ENCODE assay signal across 7 cellular contexts in genomic region chr12:57454566-57455373, GRCh38. TPM values are rescaled to one million over a fixed set of nuclear protein-coding genes. Genes with fewer than 3 reads are reported as not detected.
DNase-seq lines count a peak whose midpoint lies in the region; ATAC-seq lines count a peak whose summit lies in the region.

A gene with protein sequence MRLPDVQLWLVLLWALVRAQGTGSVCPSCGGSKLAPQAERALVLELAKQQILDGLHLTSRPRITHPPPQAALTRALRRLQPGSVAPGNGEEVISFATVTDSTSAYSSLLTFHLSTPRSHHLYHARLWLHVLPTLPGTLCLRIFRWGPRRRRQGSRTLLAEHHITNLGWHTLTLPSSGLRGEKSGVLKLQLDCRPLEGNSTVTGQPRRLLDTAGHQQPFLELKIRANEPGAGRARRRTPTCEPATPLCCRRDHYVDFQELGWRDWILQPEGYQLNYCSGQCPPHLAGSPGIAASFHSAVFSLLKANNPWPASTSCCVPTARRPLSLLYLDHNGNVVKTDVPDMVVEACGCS (plus strand): TSS chr12:57455307. CDS start chr12:57455537, 230 bp downstream.

- ATAC-seq in HG02973 (IDR thresholded peaks at IDR 0.05; ENCODE audit: unreplicated experiment): no peak

- H3K9ac ChIP-seq in ES-I3 (ENCODE audit: low read depth, low read length): peak within 1 kb of the TSS; percentile 56

- H3K4me1 Mint-ChIP-seq in activated naive CD8-positive, alpha-beta T cell treated with anti-CD3 and anti-CD28 coated beads for 36 hours: peaks cover 28% of the 10 kb centered on the region

- H3K27ac Mint-ChIP-seq in activated naive CD8-positive, alpha-beta T cell treated with anti-CD3 and anti-CD28 coated beads for 36 hours: peak within 1 kb of the TSS; percentile 82

- H3K36me3 ChIP-seq in ES-I3 (ENCODE audit: insufficient read depth, low read length): no peaks in the 10 kb centered on the region

- peak within 1 kb of the TSS; percentile 77 for H3K4me3 Mint-ChIP-seq in activated naive CD8-positive, alpha-beta T cell treated with anti-CD3 and anti-CD28 coated beads for 36 hours

- H3K9me3 Mint-ChIP-seq in activated naive CD8-positive, alpha-beta T cell treated with anti-CD3 and anti-CD28 coated beads for 36 hours: no peaks in the 10 kb centered on the region

- peaks cover 23% of the 10 kb centered on the region for H3K4me1 ChIP-seq in ES-I3 (ENCODE audit: insufficient read depth, low read length)

- no peaks in the 10 kb centered on the region for H3K27me3 Mint-ChIP-seq in activated naive CD8-positive, alpha-beta T cell treated with anti-CD3 and anti-CD28 coated beads for 36 hours

- no peaks in the 10 kb centered on the region for H3K9me3 ChIP-seq in ES-I3 (ENCODE audit: control insufficient read depth, insufficient read depth, low read length)

- H3K36me3 Mint-ChIP-seq in activated naive CD8-positive, alpha-beta T cell treated with anti-CD3 and anti-CD28 coated beads for 36 hours: no peaks in the 10 kb centered on the region

- DNase-seq in NAMALWA (ENCODE audit: low spot score): peak; percentile 77
- DNase-seq in activated naive CD8-positive, alpha-beta T cell treated with anti-CD3 and anti-CD28 coated beads for 36 hours: peak; percentile 36
- peak; percentile 97 for DNase-seq in myocyte (ENCODE audit: low read depth)
- DNase-seq in LoVo (ENCODE audit: low spot score): no peak
- DNase-seq in ACHN: no peak

- in situ Hi-C loops in ACHN (cut with HindIII; ENCODE audit: low pct_ligation_motif_present, low pct_unique_long_range_greater_than_20kb, low sequenced_read_pairs): loop anchor here (25.0 kb wide), 1 partner anchor 167 kb away; no protein-coding TSS in a partner anchor

RNA-seq across cellular contexts. Expression of the gene that starts here (rescaled TPM):
- total RNA-seq in activated naive CD8-positive, alpha-beta T cell treated with anti-CD3 and anti-CD28 coated beads for 36 hours: 1 to 10 TPM; 1.2 to 1.7 TPM
- 12.2 and 15.7 TPM in 2 replicates for total RNA-seq in myocyte
- polyA plus RNA-seq in myocyte (2012): 16.6 TPM

Comparison
In these comparisons a context has a peak if more than half of its experiments do, and no peak if none do; other contexts are left out.
1. DNase-seq: peak in NAMALWA (single experiment), activated naive CD8-positive, alpha-beta T cell treated with anti-CD3 and anti-CD28 coated beads for 36 hours (single experiment) and myocyte (single experiment); none in LoVo (single experiment) and ACHN (single experiment).